In genomic region chr12:62799126-62799736, GRCh38 we compare ENCODE assay signal across 8 cellular contexts.
A peak's percentile ranks its signal among the peaks of the same experiment; 100 is the strongest.
DNase-seq lines count a peak whose midpoint lies in the region; ATAC-seq and TF ChIP-seq lines count a peak whose summit lies in the region.

No MANE protein-coding gene starts in this region.

- peaks cover 25% of the 10 kb centered on the region for H3K4me1 Mint-ChIP-seq in brain

- no peaks in the 10 kb centered on the region for H3K27me3 Mint-ChIP-seq in brain

- no peak overlapping the region for H3K4me3 ChIP-seq in A673 (ENCODE audit: low read depth, low read length, poor library complexity, severe bottlenecking)

- no TSS peak for BruUV-seq in A673 (replicated peaks; lab: Mats Ljungman, UMichigan)

- intact Hi-C loops in A673 (cut with micrococcal nuclease; ENCODE audit: unreplicated experiment): loop anchor here (5.0 to 10.0 kb wide), 2 partner anchors 534 to 587 kb away; partner anchors contain the start of gene USP15

- H3K27ac ChIP-seq in A673 (ENCODE audit: low read depth, low read length, poor library complexity, severe bottlenecking): no peak overlapping the region

- peak; percentile 94 for ATAC-seq in HG02678 (IDR thresholded peaks at IDR 0.05; ENCODE audit: unreplicated experiment)

- H3K36me3 Mint-ChIP-seq in brain: no peaks in the 10 kb centered on the region

- no peak overlapping the region for H3K4me3 Mint-ChIP-seq in brain

- POLR2A ChIA-PET in A673 (lab: Charles Lee; ENCODE audit: low non-redundant PET): no interaction called here

- CTCF ChIA-PET in A673 (lab: Charles Lee): interaction anchor here (0.5 to 1.2 kb wide), 4 partner anchors 102 to 481 kb away, joined by 3 to 7 read pairs (median 5); no protein-coding TSS in a partner anchor

- DNase-seq in A673 (ENCODE audit: low spot score) (peak; percentile 88), GM13976 (ENCODE audit: low spot score) (peak; percentile 71), NCI-H1092 (lab: John Stamatoyannopoulos, UW) (peak; percentile 39), SW 1271 (lab: John Stamatoyannopoulos, UW) (peak; percentile 28 to 67), iPS-NIHi7 (ENCODE audit: extremely low spot score) (peak; percentile 75)
- DNase-seq in stimulated activated CD4-positive, alpha-beta T cell treated with anti-CD3 and anti-CD28 coated beads, Interleukin-4, amount 100 ng/mL, for 1 hour: peak; percentile 31

- H3K4me1 ChIP-seq in A673 (ENCODE audit: insufficient read depth, low read length, poor library complexity, severe bottlenecking): no peaks in the 10 kb centered on the region

- H3K27me3 ChIP-seq in A673 (replicated peaks; ENCODE audit: insufficient read depth, low read depth, low read length, poor library complexity): no peaks in the 10 kb centered on the region

- no peaks in the 10 kb centered on the region for H3K9me3 ChIP-seq in A673 (ENCODE audit: low read depth, low read length, poor library complexity, severe bottlenecking)

- peak overlapping the region in 4 of 5 experiments; percentile 5 to 88 (median 52) for H3K27ac Mint-ChIP-seq in brain

- in situ Hi-C loops in GM13976 (cut with MboI; ENCODE audit: low sequenced_read_pairs, unreplicated experiment): loop anchor here (5.0 to 25.0 kb wide), 3 partner anchors 214 to 537 kb away; partner anchors contain the start of gene USP15

- no peaks in the 10 kb centered on the region for H3K9me3 Mint-ChIP-seq in brain

- TF ChIP-seq CTCF in A673 (conservative IDR thresholded peaks at IDR 0.05; ENCODE audit: low read depth, low read length) (peak; percentile 87), GM13976 (IDR thresholded peaks at IDR 0.05; ENCODE audit: borderline replicate concordance, control extremely low read depth, extremely low read depth, insufficient read depth, missing control alignments) (peak; percentile 81), brain (conservative IDR thresholded peaks at IDR 0.05) (peak; percentile 94 to 95)

- H3K36me3 ChIP-seq in A673 (ENCODE audit: insufficient read depth, low read length, poor library complexity, severe bottlenecking): no peaks in the 10 kb centered on the region

Comparison
In these comparisons a context has a peak if more than half of its experiments do, and no peak if none do; other contexts are left out.
1. DNase-seq: peak in every context shown above with its lines; median percentile 88 in A673; 75 in iPS-NIHi7; 71 in GM13976; 48 in SW 1271; 39 in NCI-H1092; 31 in stimulated activated CD4-positive, alpha-beta T cell treated with anti-CD3 and anti-CD28 coated beads, Interleukin-4, amount 100 ng/mL, for 1 hour.